1 cellular context compared by ENCODE assay signal in the genomic region with DNA sequence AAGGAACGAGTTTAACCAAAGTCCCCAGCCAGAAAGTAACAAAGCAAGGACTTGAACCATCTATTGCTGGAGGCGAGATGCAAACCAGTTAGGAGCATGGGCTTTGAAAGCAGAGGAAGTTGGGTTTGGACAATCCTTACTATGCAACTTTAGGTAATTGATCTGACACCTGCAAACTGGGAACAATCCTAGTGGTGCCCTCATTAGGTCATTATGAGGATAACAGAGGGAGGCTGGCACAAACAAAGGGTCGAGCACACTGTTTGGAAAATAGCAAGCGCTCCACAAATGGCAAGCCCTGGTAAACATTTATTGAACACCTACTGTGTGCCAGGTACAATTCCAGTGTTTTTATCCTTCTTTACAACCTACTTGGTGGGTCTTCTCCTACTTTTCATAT.
TF ChIP-seq lines count a peak whose summit lies in the region.

No MANE protein-coding gene starts in this region.

TF ChIP-seq in GM23338, 12 proteins besides CTCF, POLR2A, EP300 and RAD21 (continued from another document):
- TF ChIP-seq, protein P1, sequence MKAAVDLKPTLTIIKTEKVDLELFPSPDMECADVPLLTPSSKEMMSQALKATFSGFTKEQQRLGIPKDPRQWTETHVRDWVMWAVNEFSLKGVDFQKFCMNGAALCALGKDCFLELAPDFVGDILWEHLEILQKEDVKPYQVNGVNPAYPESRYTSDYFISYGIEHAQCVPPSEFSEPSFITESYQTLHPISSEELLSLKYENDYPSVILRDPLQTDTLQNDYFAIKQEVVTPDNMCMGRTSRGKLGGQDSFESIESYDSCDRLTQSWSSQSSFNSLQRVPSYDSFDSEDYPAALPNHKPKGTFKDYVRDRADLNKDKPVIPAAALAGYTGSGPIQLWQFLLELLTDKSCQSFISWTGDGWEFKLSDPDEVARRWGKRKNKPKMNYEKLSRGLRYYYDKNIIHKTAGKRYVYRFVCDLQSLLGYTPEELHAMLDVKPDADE (IDR thresholded peaks at IDR 0.05) = no peak
- no peak for TF ChIP-seq EZH2 (IDR thresholded peaks at IDR 0.05; ENCODE audit: low read depth, unreplicated experiment)
TF ChIP-seq in GM23338: peak in this region for 0.
